In the genomic region with DNA sequence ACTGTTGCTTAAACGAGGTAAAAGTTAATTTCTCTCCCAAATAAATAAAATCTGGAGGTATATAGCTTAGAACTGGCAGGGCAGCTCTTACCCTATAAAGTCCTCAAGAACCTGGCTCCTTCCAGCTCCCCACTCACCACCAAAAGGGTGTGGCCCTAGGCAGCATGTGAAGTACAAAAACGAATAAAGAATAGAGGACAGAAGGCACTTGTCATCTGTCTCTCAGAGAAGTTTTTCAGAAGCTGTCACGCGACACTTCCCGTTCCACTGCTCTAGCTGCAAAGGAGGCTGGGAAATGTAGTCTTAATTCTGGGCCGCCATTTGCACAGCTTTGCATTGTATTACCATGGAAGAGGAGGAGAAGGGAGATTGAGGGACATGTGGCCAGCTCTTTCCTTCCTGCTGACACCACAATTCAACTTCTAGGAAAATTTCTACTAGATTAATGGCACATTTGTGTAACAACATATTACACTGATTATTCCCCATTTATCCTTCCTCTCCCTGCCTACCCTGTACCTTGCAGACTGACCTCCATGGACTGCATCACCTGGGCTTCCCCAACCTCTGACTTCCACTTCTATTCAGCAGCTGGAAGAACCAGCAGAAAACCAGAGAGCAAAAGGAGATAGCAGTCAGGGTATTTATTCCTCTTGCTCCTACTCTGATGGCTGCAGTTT, we compare ENCODE assay signal across 8 cellular contexts.
DNase-seq lines count a peak whose midpoint lies in the region; ATAC-seq and TF ChIP-seq lines count a peak whose summit lies in the region.

No MANE protein-coding gene starts in this region.

- no peaks in the 10 kb centered on the region for H3K9me2 ChIP-seq in PC-3 (replicated peaks; ENCODE audit: low read length)

- no peaks in the 10 kb centered on the region for H4K20me1 ChIP-seq in PC-3 (ENCODE audit: low read length)

- TF ChIP-seq POLR2A in suprapubic skin (IDR thresholded peaks at IDR 0.05) = no peak

- H3K4me3 ChIP-seq in HUES48 (ENCODE audit: low read depth, low read length) (peak overlapping the region; percentile 55), PC-3 (ENCODE audit: low read length) (0 out of 2 replicates have a peak overlapping the region, but pooled peaks have one; percentile 13), fibroblast of the aortic adventitia (ENCODE audit: low read depth, low read length) (peak overlapping the region; percentile 51), neuron (ENCODE audit: low read length) (peak overlapping the region; percentile 48), suprapubic skin (peak overlapping the region; percentile 5)

- TF ChIP-seq CTCF in Calu3 (IDR thresholded peaks at IDR 0.05; ENCODE audit: unreplicated experiment) (no peak), PC-3 (conservative IDR thresholded peaks at IDR 0.05; ENCODE audit: low read depth, low read length) (no peak), fibroblast of the aortic adventitia (IDR thresholded peaks at IDR 0.05; ENCODE audit: insufficient read depth, low read length) (no peak), suprapubic skin (IDR thresholded peaks at IDR 0.05) (no peak)

- ATAC-seq in GM21528 (IDR thresholded peaks at IDR 0.05; ENCODE audit: low FRiP score, unreplicated experiment) = peak; percentile 99
- peak; percentile 96 for ATAC-seq in PC-3

- CTCF ChIA-PET in Calu3 (lab: Charles Lee) (interaction anchor here (0.8 to 2.7 kb wide), 5 partner anchors 13 to 431 kb away, joined by 3 to 12 read pairs (median 5); no protein-coding TSS in a partner anchor), PC-3 (lab: Charles Lee) (interaction anchor here (1.2 kb wide), 1 partner anchor 56 kb away, joined by 13 read pairs; no protein-coding TSS in a partner anchor)

- H3K4me2 ChIP-seq in PC-3 (ENCODE audit: low read length) = peak overlapping the region; percentile 57

- no peak overlapping the region for H3K27ac ChIP-seq in HUES48 (ENCODE audit: low read depth, low read length)
- H3K27ac ChIP-seq in PC-3 (ENCODE audit: low read length) = peak overlapping the region; percentile 80
- no peak overlapping the region for H3K27ac ChIP-seq in suprapubic skin

- no peaks in the 10 kb centered on the region for H3F3A ChIP-seq in PC-3 (ENCODE audit: low read length, unreplicated experiment)

- BruUV-seq in Calu3 (replicated peaks; lab: Mats Ljungman, UMichigan) = no TSS peak
- BruUV-seq in PC-3 (replicated peaks; lab: Mats Ljungman, UMichigan) = no TSS peak

- H3K79me2 ChIP-seq in PC-3 (ENCODE audit: low read length) = no peaks in the 10 kb centered on the region

- H3K4me3 Mint-ChIP-seq in Calu3 (ENCODE audit: low read depth, unreplicated experiment) = no peak overlapping the region

- H3K27me3 ChIP-seq in HUES48 (ENCODE audit: control insufficient read depth, insufficient read depth, low read length) (no peaks in the 10 kb centered on the region), PC-3 (ENCODE audit: low read length) (no peaks in the 10 kb centered on the region), neuron (ENCODE audit: insufficient read depth, low read length) (no peaks in the 10 kb centered on the region), suprapubic skin (no peaks in the 10 kb centered on the region)

- TF ChIP-seq EP300 in suprapubic skin (IDR thresholded peaks at IDR 0.05) = no peak

- H3K27ac Mint-ChIP-seq in Calu3 (ENCODE audit: unreplicated experiment) = no peak overlapping the region

- POLR2A ChIA-PET in PC-3 (lab: Charles Lee; ENCODE audit: unreplicated experiment) = interaction anchor here (0.7 kb wide), 1 partner anchor 314 kb away, joined by 4 read pairs; the partner anchor contains the start of gene NAMPT

- H3K36me3 ChIP-seq in HUES48 (ENCODE audit: control insufficient read depth, insufficient read depth, low read length) = no peaks in the 10 kb centered on the region
- H3K36me3 ChIP-seq in PC-3 (ENCODE audit: low read depth, low read length) = no peaks in the 10 kb centered on the region
- H3K36me3 ChIP-seq in neuron (ENCODE audit: insufficient read depth, low read length) = no peaks in the 10 kb centered on the region
- no peaks in the 10 kb centered on the region for H3K36me3 ChIP-seq in suprapubic skin

- no peaks in the 10 kb centered on the region for H3K4me1 Mint-ChIP-seq in Calu3 (ENCODE audit: low read depth, unreplicated experiment)

- peak; percentile 65 for DNase-seq in Calu3
- DNase-seq in PC-3 = peak; percentile 80
- peak; percentile 67 to 72 for DNase-seq in activated T-cell treated with anti-CD3 and anti-CD28 coated beads, Interleukin-2, amount 50 U/mL, for 48 hours
- DNase-seq in fibroblast of the aortic adventitia (ENCODE audit: low read depth) = peak; percentile 65
- DNase-seq in suprapubic skin (ENCODE audit: low spot score in 2 of 2) = peak; percentile 71 to 79

- no peaks in the 10 kb centered on the region for H3K36me3 Mint-ChIP-seq in Calu3 (ENCODE audit: insufficient read depth, unreplicated experiment)

- H3K9me3 Mint-ChIP-seq in Calu3 (ENCODE audit: low read depth, unreplicated experiment) = no peaks in the 10 kb centered on the region

- H3K9me3 ChIP-seq in HUES48 (ENCODE audit: control insufficient read depth, insufficient read depth, low read length) (no peaks in the 10 kb centered on the region), PC-3 (ENCODE audit: low read length) (no peaks in the 10 kb centered on the region), neuron (ENCODE audit: low read length) (no peaks in the 10 kb centered on the region), suprapubic skin (no peaks in the 10 kb centered on the region)

- 11% methylated on average over 6 of the region's 6 CpGs for WGBS in suprapubic skin

- H2AFZ ChIP-seq in PC-3 (ENCODE audit: low read length) = peak overlapping the region; percentile 83
- peak overlapping the region; percentile 95 for H2AFZ ChIP-seq in neuron (ENCODE audit: low read depth, low read length)

- intact Hi-C loops in Calu3 (cut with micrococcal nuclease; ENCODE audit: unreplicated experiment) (no loop called here), PC-3 (cut with micrococcal nuclease) (loop anchor here (2.0 kb wide), 1 partner anchor 22 kb away; no protein-coding TSS in a partner anchor)

- no peak overlapping the region for H3K9ac ChIP-seq in HUES48 (ENCODE audit: low read depth, low read length)
- H3K9ac ChIP-seq in PC-3 (ENCODE audit: low read length) = peak overlapping the region; percentile 42

- H3K27me3 Mint-ChIP-seq in Calu3 (ENCODE audit: unreplicated experiment) = no peaks in the 10 kb centered on the region

- H3K4me1 ChIP-seq in HUES48 (ENCODE audit: control insufficient read depth, insufficient read depth, low read length) = no peaks in the 10 kb centered on the region
- H3K4me1 ChIP-seq in PC-3 (ENCODE audit: insufficient read depth, low read length) = peaks cover 17% of the 10 kb centered on the region
- no peaks in the 10 kb centered on the region for H3K4me1 ChIP-seq in neuron (ENCODE audit: insufficient read depth, low read length)
- no peaks in the 10 kb centered on the region for H3K4me1 ChIP-seq in suprapubic skin

Comparison
In these comparisons a context has a peak if more than half of its experiments do, and no peak if none do; other contexts are left out.
1. H3K4me3 ChIP-seq: peak in every context shown above with its lines; median percentile 55 in HUES48; 51 in fibroblast of the aortic adventitia; 48 in neuron; 13 in PC-3; 5 in suprapubic skin.